In genomic region chr2:99180755-99181647, GRCh38 we compare ENCODE assay signal across 8 cellular contexts. TPM values are rescaled to one million over a fixed set of nuclear protein-coding genes. Genes with fewer than 3 reads are reported as not detected.
A peak's percentile ranks its signal among the peaks of the same experiment; 100 is the strongest.
DNase-seq lines count a peak whose midpoint lies in the region; ATAC-seq lines count a peak whose summit lies in the region.

Gene MITD1 (minus strand): TSS chr2:99181058. CDS start chr2:99180981, 77 bp downstream.
Gene MRPL30 (plus strand): TSS chr2:99181184. CDS start chr2:99186204, 5,020 bp downstream.

- H3K9me3 Mint-ChIP-seq in effector memory CD8-positive, alpha-beta T cell: no peaks in the 10 kb centered on the region

- peak within 1 kb of the TSS; percentile 96 to 97 for H3K27ac Mint-ChIP-seq in effector memory CD8-positive, alpha-beta T cell

- ATAC-seq in GM21360 (IDR thresholded peaks at IDR 0.05; ENCODE audit: unreplicated experiment): peak; percentile 87
- ATAC-seq in effector memory CD8-positive, alpha-beta T cell (replicated peaks): peak; percentile 94

- H3K36me3 Mint-ChIP-seq in effector memory CD8-positive, alpha-beta T cell (ENCODE audit: insufficient read depth): peaks cover 19% of the 10 kb centered on the region

- H3K27me3 Mint-ChIP-seq in effector memory CD8-positive, alpha-beta T cell: no peaks in the 10 kb centered on the region

- peaks cover 36 to 53% of the 10 kb centered on the region in 2 donors for H3K4me1 Mint-ChIP-seq in effector memory CD8-positive, alpha-beta T cell (ENCODE audit: low read depth in 2 of 2)

- peak; percentile 93 for DNase-seq in COLO668 (lab: John Stamatoyannopoulos, UW; ENCODE audit: unreplicated experiment)
- DNase-seq in HT1080 (ENCODE audit: low read depth): peak; percentile 93
- peak; percentile 91 for DNase-seq in NOMO-1 treated with DMSO at 0.1 percent for 48 hours (lab: John Stamatoyannopoulos, UW; ENCODE audit: unreplicated experiment)
- DNase-seq in activated CD8-positive, alpha-beta memory T cell treated with anti-CD3 and anti-CD28 coated beads for 4 hours (ENCODE audit: low read depth in 2 of 2): peak; percentile 82 to 83
- DNase-seq in effector memory CD8-positive, alpha-beta T cell: peak; percentile 87 to 93 (median 89)
- peak; percentile 98 for DNase-seq in medulla oblongata (ENCODE audit: extremely low spot score)
- DNase-seq in stimulated activated CD8-positive, alpha-beta memory T cell treated with anti-CD3 and anti-CD28 coated beads, Interleukin-12 subunit alpha, Interleukin-12 subunit beta, amount 100 ng/mL, for 1 hour (ENCODE audit: low read depth): peak; percentile 82

- H3K4me3 Mint-ChIP-seq in effector memory CD8-positive, alpha-beta T cell: peak within 1 kb of the TSS; percentile 95 to 98

RNA-seq across cellular contexts. Expression of gene MITD1, which starts in this region (rescaled TPM):
- total RNA-seq in HT1080 (2014; rRNA removed; shearing (Covaris generic)): 21.0 and 21.4 TPM in 2 replicates
- 26.7 and 28.9 TPM in 2 replicates for polyA plus RNA-seq in HT1080 (2015; cell fraction: cytosol; rRNA removed)
- polyA plus RNA-seq in HT1080 (2015; cell fraction: nucleus; rRNA removed): 50.6 and 58.2 TPM in 2 replicates

RNA-seq across cellular contexts. Expression of gene MRPL30, which starts in this region (rescaled TPM):
- 50.1 and 57.3 TPM in 2 replicates for total RNA-seq in HT1080 (2014; rRNA removed; shearing (Covaris generic))
- polyA plus RNA-seq in HT1080 (2015; cell fraction: cytosol; rRNA removed): 36.9 and 47.0 TPM in 2 replicates
- polyA plus RNA-seq in HT1080 (2015; cell fraction: nucleus; rRNA removed): 31.1 and 31.8 TPM in 2 replicates

Comparison
In these comparisons a context has a peak if more than half of its experiments do, and no peak if none do; other contexts are left out.
1. Peak in every context shown above with its lines: DNase-seq and ATAC-seq.